8 cellular contexts compared by ENCODE assay signal in the genomic region with DNA sequence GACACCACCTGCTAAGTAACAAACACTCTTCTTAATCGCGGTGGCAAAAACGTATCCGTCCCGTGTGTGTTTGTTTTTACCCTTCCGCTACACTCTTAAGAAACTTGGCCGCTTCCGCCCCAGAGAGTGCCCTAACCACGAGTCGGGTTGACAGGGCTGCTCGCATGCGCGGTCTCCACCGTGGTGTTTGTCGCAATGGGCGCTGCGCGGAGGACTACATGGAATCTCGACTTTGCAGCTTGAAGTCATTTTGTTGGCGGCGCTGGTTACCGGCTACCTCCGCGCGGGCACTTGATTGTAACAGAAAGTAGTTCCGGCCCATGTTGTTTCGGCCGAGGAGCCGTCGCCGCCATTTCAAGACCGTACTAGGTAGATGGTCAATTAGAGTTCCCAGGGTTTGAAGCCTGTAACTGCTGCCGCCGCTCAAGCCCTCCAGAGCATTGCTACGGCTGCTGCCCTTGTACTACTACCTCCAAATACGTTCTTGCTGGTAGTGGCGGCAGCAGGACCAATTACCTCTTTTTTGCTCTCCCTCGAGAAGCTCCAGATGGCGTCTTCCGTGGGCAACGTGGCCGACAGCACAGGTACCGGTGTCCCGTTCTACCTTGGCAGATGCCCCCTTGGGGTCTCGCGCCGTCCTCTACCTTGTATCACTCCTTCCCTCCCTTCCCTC. TPM values are rescaled to one million over a fixed set of nuclear protein-coding genes. Genes with fewer than 3 reads are reported as not detected.
A peak's percentile ranks its signal among the peaks of the same experiment; 100 is the strongest.
DNase-seq lines count a peak whose midpoint lies in the region; ATAC-seq and TF ChIP-seq lines count a peak whose summit lies in the region.

Gene OGT (plus strand): TSS at position 352 of the 673 bp plus-strand sequence. CDS start 196 bp downstream, at position 548.

- peak; percentile 91 for DNase-seq in BE2C
- DNase-seq in GM19240 (ENCODE audit: insufficient read length, low spot score) = peak; percentile 30
- peak; percentile 94 to 97 for DNase-seq in NCI-H526 (lab: John Stamatoyannopoulos, UW)
- DNase-seq in activated CD4-positive, alpha-beta T cell treated with anti-CD3 and anti-CD28 coated beads for 48 hours = peak; percentile 95
- DNase-seq in colonic mucosa = peak; percentile 94
- peak; percentile 96 for DNase-seq in kidney tubule cell (ENCODE audit: low spot score)
- DNase-seq in stimulated activated CD4-positive, alpha-beta T cell treated with anti-CD3 and anti-CD28 coated beads, Interleukin-1b, Interleukin-23, amount 100 ng/mL, for 1 hour (ENCODE audit: low read depth in 2 of 2) = peak; percentile 76 to 83

- H3K36me3 ChIP-seq in BE2C (peaks cover 5% of the 10 kb centered on the region), colonic mucosa (no peaks in the 10 kb centered on the region)

- H3K27me3 ChIP-seq in BE2C (no peaks in the 10 kb centered on the region), colonic mucosa (no peaks in the 10 kb centered on the region)

- ATAC-seq in HG03457 (IDR thresholded peaks at IDR 0.05; ENCODE audit: unreplicated experiment) = peak; percentile 64

- TF ChIP-seq CTCF in BE2C (IDR thresholded peaks at IDR 0.05; ENCODE audit: low read depth, low read length) = no peak
- no peak for TF ChIP-seq CTCF in colonic mucosa (IDR thresholded peaks at IDR 0.05)

- H3K27ac ChIP-seq in colonic mucosa = peak within 1 kb of the TSS; percentile 82

- no peaks in the 10 kb centered on the region; the same call in 1 of the 2 replicates for H3K4me1 ChIP-seq in BE2C
- H3K4me1 ChIP-seq in colonic mucosa = no peaks in the 10 kb centered on the region

- H3K9ac ChIP-seq in colonic mucosa (ENCODE audit: low read depth in 2 of 2, low read length in 2 of 2) = peak within 1 kb of the TSS; percentile 81 to 86

- H3K9me3 ChIP-seq in BE2C (no peaks in the 10 kb centered on the region), colonic mucosa (no peaks in the 10 kb centered on the region)

- peak within 1 kb of the TSS; percentile 82 for H3K4me3 ChIP-seq in BE2C (ENCODE audit: low read depth, low read length)
- peak within 1 kb of the TSS; percentile 53 for H3K4me3 ChIP-seq in colonic mucosa

- intact Hi-C loops in colonic mucosa (cut with DNase I) = no loop called here

RNA-seq across cellular contexts. Expression of gene OGT, which starts in this region (rescaled TPM):
- 48.4 TPM for polyA plus RNA-seq in BE2C (2012; ENCODE audit: insufficient read depth, insufficient read length, low read depth)
- total RNA-seq in colonic mucosa = 10 to 100 TPM; 75.0 to 80.6 TPM

Comparison
In these comparisons a context has a peak if more than half of its experiments do, and no peak if none do; other contexts are left out.
1. Peak in every context shown above with its lines: DNase-seq, ATAC-seq, H3K4me3 ChIP-seq and H3K27ac ChIP-seq.
2. DNase-seq: peak in every context shown above with its lines; median percentile 96 in kidney tubule cell; 96 in NCI-H526; 95 in activated CD4-positive, alpha-beta T cell treated with anti-CD3 and anti-CD28 coated beads for 48 hours; 94 in colonic mucosa; 91 in BE2C; 80 in stimulated activated CD4-positive, alpha-beta T cell treated with anti-CD3 and anti-CD28 coated beads, Interleukin-1b, Interleukin-23, amount 100 ng/mL, for 1 hour; 30 in GM19240.